Comparison of ENCODE assay signal across 24 cellular contexts in genomic region chr6:99885051-99885450, GRCh38.
"Had no signal": no experiment of that assay in that cellular context is flagged by ENCODE, and none has a peak within 500 bp of the region (broad histone marks: within the 10 kb centered on the region; RNA-seq: fewer than 3 reads in every experiment).

No MANE protein-coding gene starts in this region.

- H3K4me1 ChIP-seq: ascending aorta, esophagus muscularis mucosa, heart right ventricle, left ventricle myocardium inferior, parathyroid adenoma, right lobe of liver, suprapubic skin, transverse colon, vagina had no signal

- H3K27me3 ChIP-seq: ascending aorta, esophagus muscularis mucosa, right lobe of liver, suprapubic skin, transverse colon, vagina had no signal

- H3K27ac ChIP-seq: ascending aorta, esophagus muscularis mucosa, heart right ventricle, left ventricle myocardium inferior, parathyroid adenoma, right lobe of liver, suprapubic skin, transverse colon, vagina, VCaP had no signal

- H3K9me3 ChIP-seq: ascending aorta, esophagus muscularis mucosa, heart right ventricle, left ventricle myocardium inferior, mucosa of descending colon, right lobe of liver, suprapubic skin, transverse colon, vagina had no signal

- ATAC-seq: heart right ventricle; mucosa of descending colon; naive thymus-derived CD8-positive, alpha-beta T cell; right lobe of liver; stimulated activated naive CD8-positive, alpha-beta T cell treated with anti-CD3 and anti-CD28 coated beads, Interleukin-15, amount 100 ng/mL, for 72 hours had no signal

- H3K79me2 ChIP-seq: parathyroid adenoma had no signal

- H3K9ac ChIP-seq: parathyroid adenoma had no signal

- H3K4me2 ChIP-seq: smooth muscle cell had no signal

- H3K36me3 ChIP-seq: ascending aorta, esophagus muscularis mucosa, heart right ventricle, left ventricle myocardium inferior, right lobe of liver, suprapubic skin, transverse colon, vagina had no signal

- DNase-seq: activated CD4-positive, alpha-beta T cell treated with anti-CD3 and anti-CD28 coated beads for 1 hour; activated CD8-positive, alpha-beta memory T cell treated with anti-CD3 and anti-CD28 coated beads for 24 hours; activated CD8-positive, alpha-beta memory T cell treated with anti-CD3 and anti-CD28 coated beads, Interleukin-2, amount 50 U/mL, for 48 hours; activated gamma-delta T cell; cortex of kidney; effector CD4-positive, alpha-beta T cell; heart right ventricle; immature natural killer cell; kidney glomerular epithelial cell; left ventricle myocardium inferior; mucosa of descending colon; naive thymus-derived CD8-positive, alpha-beta T cell; right lobe of liver; stimulated activated CD4-positive, alpha-beta T cell treated with anti-CD3 and anti-CD28 coated beads, Interleukin-4, amount 100 ng/mL, for 1 hour; stimulated activated naive CD8-positive, alpha-beta T cell treated with anti-CD3 and anti-CD28 coated beads, Interleukin-15, amount 100 ng/mL, for 72 hours; T1000; transverse colon had no signal

- H3K4me3 ChIP-seq: ascending aorta, esophagus muscularis mucosa, heart right ventricle, left ventricle myocardium inferior, mucosa of descending colon, right lobe of liver, smooth muscle cell, suprapubic skin, transverse colon, vagina had no signal

- H2AFZ ChIP-seq: parathyroid adenoma had no signal
